In genomic region chr12:56298828-56299227, GRCh38 we compare ENCODE assay signal across 8 cellular contexts. TPM values are rescaled to one million over a fixed set of nuclear protein-coding genes. Genes with fewer than 3 reads are reported as not detected.
DNase-seq lines count a peak whose midpoint lies in the region; ATAC-seq and TF ChIP-seq lines count a peak whose summit lies in the region.

No MANE protein-coding gene starts in this region.

- H3K36me3 ChIP-seq in left ventricle myocardium inferior (peaks cover 23% of the 10 kb centered on the region), mesenchymal stem cell (ENCODE audit: control insufficient read depth in 1 of 2, insufficient read depth in 2 of 2, low read depth in 1 of 2, low read length in 2 of 2) (peaks cover 15 to 22% of the 10 kb centered on the region in 2 experiments), uterus (no peaks in the 10 kb centered on the region)

- H2BK120ac ChIP-seq in mesenchymal stem cell (ENCODE audit: low read depth, low read length) = no peak overlapping the region

- no peak overlapping the region for H2BK5ac ChIP-seq in mesenchymal stem cell (ENCODE audit: low read depth, low read length, poor library complexity, severe bottlenecking)

- 93% methylated on average over 5 of the region's 5 CpGs for WGBS in mesenchymal stem cell

- H2BK12ac ChIP-seq in mesenchymal stem cell (ENCODE audit: low read length in 2 of 2) = no peak overlapping the region

- peaks cover 90% of the 10 kb centered on the region for H3K4me1 ChIP-seq in left ventricle myocardium inferior
- peaks cover 14% of the 10 kb centered on the region for H3K4me1 ChIP-seq in mesenchymal stem cell (ENCODE audit: control insufficient read depth, insufficient read depth, low read depth, low read length)
- H3K4me1 ChIP-seq in uterus = peaks cover 0 to 10% of the 10 kb centered on the region in 2 donors

- no peak overlapping the region for H3K23ac ChIP-seq in mesenchymal stem cell (ENCODE audit: low read length in 2 of 2)

- H3K9ac ChIP-seq in mesenchymal stem cell (ENCODE audit: low read length) = peak overlapping the region; percentile 91

- H2BK15ac ChIP-seq in mesenchymal stem cell (ENCODE audit: low read depth, poor library complexity, severe bottlenecking) = no peak overlapping the region

- in situ Hi-C loops in astrocyte of the cerebellum (cut with HindIII; ENCODE audit: low sequenced_read_pairs) = no loop called here

- DNase-seq in left ventricle myocardium inferior = no peak
- DNase-seq in left ventricle myocardium superior = no peak
- DNase-seq in astrocyte of the cerebellum (ENCODE audit: low read depth) = no peak
- DNase-seq in mesenchymal stem cell = no peak
- no peak for DNase-seq in uterus
- DNase-seq in NCI-H2107 treated with DMSO at 0.1 percent for 48 hours (lab: John Stamatoyannopoulos, UW; ENCODE audit: unreplicated experiment) = no peak

- H3K27ac ChIP-seq in left ventricle myocardium inferior (replicated peaks) (peak overlapping the region; percentile 99), mesenchymal stem cell (ENCODE audit: low read length, poor library complexity, severe bottlenecking) (no peak overlapping the region), uterus (peak overlapping the region; percentile 87 to 93)

- H4K8ac ChIP-seq in mesenchymal stem cell (ENCODE audit: low read length) = no peak overlapping the region

- H2AFZ ChIP-seq in mesenchymal stem cell (ENCODE audit: low read depth, low read length) = no peak overlapping the region

- no peak for TF ChIP-seq POLR2A in uterus (IDR thresholded peaks at IDR 0.05)

- TF ChIP-seq CTCF in left ventricle myocardium inferior (IDR thresholded peaks at IDR 0.05; ENCODE audit: borderline replicate concordance) = no peak
- no peak for TF ChIP-seq CTCF in astrocyte of the cerebellum (IDR thresholded peaks at IDR 0.05; ENCODE audit: low read depth, low read length, missing control alignments)
- no peak for TF ChIP-seq CTCF in uterus (IDR thresholded peaks at IDR 0.05)

- no peak overlapping the region for H3K18ac ChIP-seq in mesenchymal stem cell (ENCODE audit: low read depth in 1 of 2, low read length in 2 of 2)

- peak overlapping the region; percentile 92 for H3K4me3 ChIP-seq in left ventricle myocardium inferior
- peak overlapping the region; percentile 94 for H3K4me3 ChIP-seq in astrocyte of the cerebellum (ENCODE audit: low read depth, low read length)
- peak overlapping the region in 1 of 2 experiments; percentile 95 for H3K4me3 ChIP-seq in mesenchymal stem cell (ENCODE audit: insufficient read depth in 1 of 2, low read depth in 1 of 2, low read length in 2 of 2)
- H3K4me3 ChIP-seq in uterus = peak overlapping the region in 1 of 2 donors; percentile 85

- no peak overlapping the region for H2AK5ac ChIP-seq in mesenchymal stem cell (ENCODE audit: low read length, severe bottlenecking)

- no peaks in the 10 kb centered on the region for H3K27me3 ChIP-seq in left ventricle myocardium inferior (ENCODE audit: low read depth)
- H3K27me3 ChIP-seq in mesenchymal stem cell (ENCODE audit: control insufficient read depth in 1 of 2, insufficient read depth in 1 of 2, low read length in 2 of 2) = no peaks in the 10 kb centered on the region
- H3K27me3 ChIP-seq in uterus = no peaks in the 10 kb centered on the region

- peaks cover 6% of the 10 kb centered on the region for H3K79me1 ChIP-seq in mesenchymal stem cell (replicated peaks; ENCODE audit: low read length, poor library complexity, severe bottlenecking)

- ATAC-seq in left ventricle myocardium superior (no peak), HG02970 (IDR thresholded peaks at IDR 0.05; ENCODE audit: low FRiP score, unreplicated experiment) (no peak), GM21526 (IDR thresholded peaks at IDR 0.05; ENCODE audit: low FRiP score, unreplicated experiment) (no peak)

- peak overlapping the region; percentile 61 for H3K4me2 ChIP-seq in mesenchymal stem cell (ENCODE audit: low read length, poor library complexity, severe bottlenecking)

- no peak overlapping the region for H3K4ac ChIP-seq in mesenchymal stem cell (ENCODE audit: low read depth in 1 of 2, low read length in 2 of 2)

- H4K91ac ChIP-seq in mesenchymal stem cell (ENCODE audit: low read length) = no peak overlapping the region

- intact Hi-C loops in left ventricle myocardium inferior (cut with micrococcal nuclease) = no loop called here
- intact Hi-C loops in left ventricle myocardium superior (cut with micrococcal nuclease) = no loop called here
- intact Hi-C loops in uterus (cut with DNase I; ENCODE audit: low total_unique reads) = no loop called here

- H3K14ac ChIP-seq in mesenchymal stem cell (ENCODE audit: low read length in 2 of 2) = no peak overlapping the region

- H3K9me3 ChIP-seq in left ventricle myocardium inferior (replicated peaks) = no peaks in the 10 kb centered on the region
- H3K9me3 ChIP-seq in mesenchymal stem cell (ENCODE audit: control insufficient read depth, low read length) = no peaks in the 10 kb centered on the region
- H3K9me3 ChIP-seq in uterus = no peaks in the 10 kb centered on the region

RNA-seq across cellular contexts. Expression of gene CS, which starts 1.3 kb away (rescaled TPM):
- 780 TPM for total RNA-seq in left ventricle myocardium inferior
- 865 TPM for total RNA-seq in left ventricle myocardium superior
- 126 TPM for polyA plus RNA-seq in mesenchymal stem cell (2013, experiment 1 of 2)
- polyA plus RNA-seq in mesenchymal stem cell (2013, experiment 2 of 2) = 125 TPM
- total RNA-seq in uterus = 100 to 1,000 TPM in 1 of 4 donors, 10 to 100 TPM in 3; 40.0 to 157 (median 72.8) TPM

RNA-seq across cellular contexts. Expression of gene CNPY2, which starts 17.0 kb away (rescaled TPM):
- 33.4 TPM for total RNA-seq in left ventricle myocardium inferior
- total RNA-seq in left ventricle myocardium superior = 32.3 TPM
- polyA plus RNA-seq in mesenchymal stem cell (2013, experiment 1 of 2) = 199 TPM
- 210 TPM for polyA plus RNA-seq in mesenchymal stem cell (2013, experiment 2 of 2)
- total RNA-seq in uterus = 10 to 100 TPM; 33.5 to 83.5 (median 67.3) TPM

RNA-seq across cellular contexts. Expression of gene COQ10A, which starts 32.1 kb away (rescaled TPM):
- total RNA-seq in left ventricle myocardium inferior (203 TPM), left ventricle myocardium superior (162 TPM), uterus (10 to 100 TPM in 3 of 4 donors, 1 to 10 TPM in 1; 2.1 to 28.9 (median 15.2) TPM)
- 12.6 TPM for polyA plus RNA-seq in mesenchymal stem cell (2013, experiment 1 of 2)
- 11.5 TPM for polyA plus RNA-seq in mesenchymal stem cell (2013, experiment 2 of 2)

RNA-seq across cellular contexts. Expression of gene PAN2, which starts 35.0 kb away (rescaled TPM):
- total RNA-seq in left ventricle myocardium inferior (49.5 TPM), left ventricle myocardium superior (52.2 TPM), uterus (100 to 1,000 TPM in 1 of 4 donors, 10 to 100 TPM in 3; 33.2 to 104 (median 50.6) TPM)
- 7.4 TPM for polyA plus RNA-seq in mesenchymal stem cell (2013, experiment 1 of 2)
- 7.1 TPM for polyA plus RNA-seq in mesenchymal stem cell (2013, experiment 2 of 2)

RNA-seq across cellular contexts. Expression of gene IL23A, which starts 39.9 kb away (rescaled TPM):
- total RNA-seq in left ventricle myocardium inferior (not detected), left ventricle myocardium superior (not detected), uterus (under 1 TPM in 1 of 4 donors, not detected in 3; 0.97 TPM)
- polyA plus RNA-seq in mesenchymal stem cell (2013, experiment 1 of 2) = 0.06 TPM
- polyA plus RNA-seq in mesenchymal stem cell (2013, experiment 2 of 2) = not detected
